ENCODE assay signal across 28 cellular contexts in the genomic region with DNA sequence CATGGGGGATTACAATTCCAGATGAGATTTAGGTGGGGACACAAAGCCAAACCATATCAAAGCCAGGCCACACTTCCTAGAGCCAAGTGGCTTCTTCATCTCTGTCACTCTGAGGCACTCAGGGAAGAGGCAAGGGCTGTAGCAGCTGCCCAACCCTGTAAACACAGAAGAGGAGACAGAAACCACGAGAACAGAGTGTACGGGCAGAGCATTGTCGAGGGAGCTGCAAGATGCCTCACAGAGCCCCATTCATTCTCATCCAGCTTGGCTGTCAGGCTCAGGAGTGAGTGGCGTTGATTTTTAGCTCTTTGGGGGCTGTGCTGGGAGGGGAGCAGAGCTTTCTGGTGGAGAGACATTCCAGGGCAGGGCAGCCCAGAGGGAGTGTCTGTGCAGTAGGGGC.
DNase-seq lines count a peak whose midpoint lies in the region; FAIRE-seq and TF ChIP-seq lines count a peak whose summit lies in the region.
"Had no signal": no experiment of that assay in that cellular context is flagged by ENCODE, and none has a peak within 500 bp of the region (broad histone marks: within the 10 kb centered on the region; RNA-seq: fewer than 3 reads in every experiment).

No MANE protein-coding gene starts in this region.

- peaks cover 3 to 22% of the 10 kb centered on the region in 2 donors for H3K9me3 ChIP-seq in neuronal stem cell (replicated peaks in 1 of 2; ENCODE audit: control insufficient read depth in 2 of 2, insufficient read depth in 1 of 2, low read depth in 1 of 2, low read length in 2 of 2)
- H3K9me3 ChIP-seq: lower lobe of right lung, SJSA1 had no signal

- no peak overlapping the region for H2BK5ac ChIP-seq in neuronal stem cell (ENCODE audit: low read length)

- H3K36me3 ChIP-seq in neuronal stem cell (replicated peaks in 1 of 2; ENCODE audit: control insufficient read depth in 2 of 2, insufficient read depth in 2 of 2, low read length in 2 of 2): no peaks in the 10 kb centered on the region
- H3K36me3 ChIP-seq: gastroesophageal sphincter, lower lobe of right lung, SJSA1 had no signal

- H3K18ac ChIP-seq in neuronal stem cell (ENCODE audit: low read length): peak overlapping the region; percentile 11

- no peak overlapping the region for H3K9ac ChIP-seq in neuronal stem cell (ENCODE audit: low read depth, low read length, poor library complexity)

- no peaks in the 10 kb centered on the region for H3K79me1 ChIP-seq in neuronal stem cell (ENCODE audit: low read depth, low read length)

- no peak overlapping the region for H4K8ac ChIP-seq in neuronal stem cell (ENCODE audit: low read depth, low read length)

- FAIRE-seq in D721Med (lab: Jason Lieb, UNC): no peak
- FAIRE-seq in urothelium cell line (lab: Jason Lieb, UNC): no peak
- FAIRE-seq: endometrium, G401.6, kidney had no signal

- H3K27me3 ChIP-seq in neuronal stem cell (ENCODE audit: control insufficient read depth in 3 of 3, insufficient read depth in 3 of 3, low read depth in 1 of 3, low read length in 3 of 3): no peaks in the 10 kb centered on the region
- H3K27me3 ChIP-seq: SJSA1 had no signal

- intact Hi-C loops in head of caudate nucleus (cut with DNase I): no loop called here

- H2BK12ac ChIP-seq in neuronal stem cell (ENCODE audit: low read length): no peak overlapping the region

- no peak overlapping the region for H3K4me2 ChIP-seq in neuronal stem cell (ENCODE audit: insufficient read depth, low read length, poor library complexity, severe bottlenecking)

- H2BK120ac ChIP-seq in neuronal stem cell (ENCODE audit: low read depth, low read length): no peak overlapping the region

- H3K4me3 ChIP-seq in neuronal stem cell (ENCODE audit: low read length in 2 of 2): no peak overlapping the region
- H3K4me3 ChIP-seq: gastroesophageal sphincter, lower lobe of right lung, SJSA1 had no signal

- H3K14ac ChIP-seq in neuronal stem cell (ENCODE audit: low read length): no peak overlapping the region

- H3K27ac ChIP-seq in neuronal stem cell (replicated peaks; ENCODE audit: low read length) (no peak overlapping the region), temporal lobe (ENCODE audit: low read depth, low read length) (peak overlapping the region; percentile 90)
- H3K27ac ChIP-seq: gastroesophageal sphincter, lower lobe of right lung, SJSA1 had no signal

- H3K4me1 ChIP-seq in neuronal stem cell (ENCODE audit: control insufficient read depth in 2 of 2, insufficient read depth in 1 of 2, low read depth in 1 of 2, low read length in 2 of 2): peaks cover 0 to 10% of the 10 kb centered on the region in 2 donors
- H3K4me1 ChIP-seq: gastroesophageal sphincter, lower lobe of right lung, SJSA1 had no signal

- no peak overlapping the region for H3K4ac ChIP-seq in neuronal stem cell (ENCODE audit: low read length)

- H2AFZ ChIP-seq in neuronal stem cell (ENCODE audit: low read length): peak overlapping the region; percentile 71

- no peak overlapping the region for H4K91ac ChIP-seq in neuronal stem cell (ENCODE audit: low read depth, low read length, poor library complexity)

- H2AK5ac ChIP-seq in neuronal stem cell (ENCODE audit: low read depth, low read length): no peak overlapping the region

- DNase-seq in NCI-H187 treated with DMSO at 0.1 percent for 48 hours (lab: John Stamatoyannopoulos, UW) (peak; percentile 0), NCI-H187 (lab: John Stamatoyannopoulos, UW) (no peak), head of caudate nucleus (peak; percentile 31 to 86 (median 64)), neuronal stem cell (ENCODE audit: low spot score) (no peak), D721Med (ENCODE audit: insufficient read length, low spot score) (no peak), CD1c-positive myeloid dendritic cell (ENCODE audit: extremely low spot score) (no peak), urothelium cell line (ENCODE audit: low spot score) (no peak)
- DNase-seq: 8988T; activated CD4-positive, CD25-positive, alpha-beta regulatory T cell; activated naive CD4-positive, alpha-beta T cell treated with anti-CD3 and anti-CD28 coated beads, Interleukin-2, amount 10 ng/mL, durations not matched to agents 7 days and 5 days; amniotic stem cell; CD4-positive, alpha-beta memory T cell; cortex of kidney; DMS153; H7; kidney; lower lobe of right lung; NCI-H1092; NCI-H1930; NCI-H345; RPMI8226; stimulated activated naive CD4-positive, alpha-beta T cell treated with Interleukin-2 at 50 U/mL for 16 hours; T-cell had no signal

- no peak overlapping the region for H2BK15ac ChIP-seq in neuronal stem cell (ENCODE audit: low read length)

- WGBS in neuronal stem cell (ENCODE audit: extremely low coverage in 2 of 2, insufficient read length in 2 of 2, insufficient replicate concordance in 1 of 2), 2 donors: no CpG with 5 or more reads among the region's 4 CpGs

- no peak overlapping the region for H3K23ac ChIP-seq in neuronal stem cell (ENCODE audit: low read depth, low read length, poor library complexity)

- no peak for TF ChIP-seq CTCF in D721Med (IDR thresholded peaks at IDR 0.05; ENCODE audit: insufficient read depth, missing control alignments)

Comparison
In these comparisons a context has a peak if more than half of its experiments do, and no peak if none do; other contexts are left out.
1. DNase-seq: peak in NCI-H187 treated with DMSO at 0.1 percent for 48 hours (single experiment) and head of caudate nucleus (42 of 42); none in NCI-H187 (0 of 2), neuronal stem cell (single experiment), D721Med (single experiment), CD1c-positive myeloid dendritic cell (single experiment) and urothelium cell line (single experiment).